14 cellular contexts compared by ENCODE assay signal in the genomic region with DNA sequence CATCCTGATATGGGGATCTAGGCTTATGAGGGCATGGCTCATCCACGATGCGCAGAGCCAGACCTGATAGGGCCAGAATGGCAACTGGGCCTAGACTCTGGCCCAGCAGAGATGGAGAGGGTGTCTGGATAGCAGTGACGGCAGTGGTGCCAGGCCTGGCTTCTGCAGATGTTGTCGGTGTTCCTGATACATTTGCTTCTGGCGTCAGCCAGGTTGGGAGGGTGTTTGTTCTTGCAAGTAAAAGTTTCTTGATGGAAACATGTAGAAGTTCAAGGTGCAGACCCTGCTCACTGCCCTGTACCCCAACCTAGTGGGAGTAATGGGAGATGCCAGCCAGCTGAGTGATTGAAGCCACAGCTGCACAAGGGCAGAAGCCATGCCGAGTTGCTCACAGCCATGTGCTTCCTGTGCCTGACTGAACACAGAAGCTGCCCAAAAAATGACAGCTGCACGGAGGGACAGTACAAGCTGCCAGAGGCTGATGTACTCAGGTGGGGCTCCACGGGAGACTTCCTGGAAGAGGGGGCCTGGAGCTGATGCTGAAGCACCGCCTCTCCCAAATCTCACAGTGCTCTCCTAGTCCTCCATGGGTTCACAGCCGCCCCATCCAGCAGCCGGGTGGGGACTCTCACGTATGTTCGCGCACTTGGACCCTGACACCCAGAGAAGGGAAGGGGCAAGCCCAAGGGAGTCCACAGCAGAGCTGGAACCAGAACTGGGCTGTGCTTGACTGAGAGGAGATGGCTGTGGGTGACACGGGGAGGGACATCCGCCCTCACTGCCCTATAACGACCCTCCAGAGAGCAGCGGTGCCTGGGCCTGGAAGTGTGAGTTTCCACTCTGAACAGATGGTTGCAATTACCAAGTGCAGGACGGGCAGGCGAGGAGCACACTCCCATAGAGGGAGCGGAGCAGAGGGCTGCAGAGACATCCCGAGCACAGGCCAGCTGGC.
DNase-seq lines count a peak whose midpoint lies in the region; TF ChIP-seq lines count a peak whose summit lies in the region.
"Had no signal": no experiment of that assay in that cellular context is flagged by ENCODE, and none has a peak within 500 bp of the region (broad histone marks: within the 10 kb centered on the region; RNA-seq: fewer than 3 reads in every experiment).

No MANE protein-coding gene starts in this region.

- H2BK5ac ChIP-seq in H9 (ENCODE audit: insufficient read length, low read length) (no peak overlapping the region), mesenchymal stem cell (ENCODE audit: low read depth, low read length, poor library complexity, severe bottlenecking) (no peak overlapping the region)

- H2AK5ac ChIP-seq in H9 (ENCODE audit: insufficient read length, low read length) (no peak overlapping the region), mesenchymal stem cell (ENCODE audit: low read length, severe bottlenecking) (no peak overlapping the region)

- H3K27ac ChIP-seq in H9 (ENCODE audit: insufficient read length, low read depth, low read length) (no peak overlapping the region), mesenchymal stem cell (ENCODE audit: low read length, poor library complexity, severe bottlenecking) (no peak overlapping the region)

- H3K27ac Mint-ChIP-seq in H9 (no peak overlapping the region; a peak in 1 of 7 replicates), MCF 10A (ENCODE audit: low read depth, unreplicated experiment) (no peak overlapping the region)
- H3K27ac Mint-ChIP-seq: B cell had no signal

- CTCF ChIA-PET in MCF 10A (lab: Yijun Ruan, JAX), result interaction anchor here (0.6 to 8.6 kb wide), 8 partner anchors 92 to 1747 kb away, joined by 3 to 169 read pairs (median 5); no protein-coding TSS in a partner anchor

- POLR2A ChIA-PET in MCF 10A (lab: Yijun Ruan, JAX), result interaction anchor here (0.6 kb wide), 1 partner anchor 114 kb away, joined by 4 read pairs; no protein-coding TSS in a partner anchor

- H3K9me3 Mint-ChIP-seq in H9 (no peaks in the 10 kb centered on the region), MCF 10A (ENCODE audit: unreplicated experiment) (no peaks in the 10 kb centered on the region)
- H3K9me3 Mint-ChIP-seq: natural killer cell treated with Interleukin-12 subunit alpha and Interleukin-12 subunit beta and Interleukin-15 and Interleukin-18, amount 100 ng/mL, for 72 hours had no signal

- H3K4me1 ChIP-seq in H9 (ENCODE audit: insufficient read depth, low read length) (no peaks in the 10 kb centered on the region), mesenchymal stem cell (ENCODE audit: control insufficient read depth, insufficient read depth, low read depth, low read length) (peaks cover 17% of the 10 kb centered on the region)

- H3K4me3 ChIP-seq in mesenchymal stem cell (ENCODE audit: insufficient read depth in 1 of 2, low read depth in 1 of 2, low read length in 2 of 2), result no peak overlapping the region

- H3K23ac ChIP-seq in H9 (ENCODE audit: insufficient read length, low read depth, low read length) (no peak overlapping the region), mesenchymal stem cell (ENCODE audit: low read length in 2 of 2) (no peak overlapping the region)

- H3K79me1 ChIP-seq in H9 (ENCODE audit: insufficient read depth, low read depth, low read length, poor library complexity, severe bottlenecking), result no peaks in the 10 kb centered on the region
- H3K79me1 ChIP-seq in mesenchymal stem cell (replicated peaks; ENCODE audit: low read length, poor library complexity, severe bottlenecking), result no peaks in the 10 kb centered on the region

- H3K4me3 Mint-ChIP-seq in H9 (no peak overlapping the region), MCF 10A (ENCODE audit: unreplicated experiment) (no peak overlapping the region)
- H3K4me3 Mint-ChIP-seq: B cell; natural killer cell treated with Interleukin-12 subunit alpha and Interleukin-12 subunit beta and Interleukin-15 and Interleukin-18, amount 100 ng/mL, for 72 hours had no signal

- H3K23me2 ChIP-seq in H9 (ENCODE audit: insufficient read length, low read depth, low read length, poor library complexity, severe bottlenecking), result no peaks in the 10 kb centered on the region

- no CpG with 5 or more reads among the region's 22 CpGs for WGBS in H9 (ENCODE audit: extremely low coverage, insufficient read length, low lambda C conversion rate)
- 76% methylated on average over 22 of the region's 22 CpGs for WGBS in mesenchymal stem cell

- H3K4me2 ChIP-seq in H9 (ENCODE audit: insufficient read depth, insufficient read length, low read length) (no peak overlapping the region), mesenchymal stem cell (ENCODE audit: low read length, poor library complexity, severe bottlenecking) (no peak overlapping the region)

- no TSS peak for BruUV-seq in MCF 10A (replicated peaks; lab: Mats Ljungman, UMichigan)

- H3K4ac ChIP-seq in H9 (ENCODE audit: low read depth, low read length) (no peak overlapping the region), mesenchymal stem cell (ENCODE audit: low read depth in 1 of 2, low read length in 2 of 2) (no peak overlapping the region)

- no peak overlapping the region for H3T11ph ChIP-seq in H9 (ENCODE audit: low read length)

- H3K9ac ChIP-seq in H9 (ENCODE audit: extremely low read depth, insufficient read length, low read length) (no peak overlapping the region), mesenchymal stem cell (ENCODE audit: low read length) (peak overlapping the region; percentile 11)

- no peaks in the 10 kb centered on the region for H3K27me3 ChIP-seq in H9 (ENCODE audit: insufficient read depth, low read length)
- H3K27me3 ChIP-seq in mesenchymal stem cell (ENCODE audit: control insufficient read depth in 1 of 2, insufficient read depth in 1 of 2, low read length in 2 of 2), result no peaks in the 10 kb centered on the region

- H4K20me1 ChIP-seq in H9 (ENCODE audit: control insufficient read depth, insufficient read depth, insufficient read length), result no peaks in the 10 kb centered on the region

- H4K91ac ChIP-seq in H9 (ENCODE audit: insufficient read length, low read depth, low read length) (no peak overlapping the region), mesenchymal stem cell (ENCODE audit: low read length) (no peak overlapping the region)

- no peak overlapping the region for H4K8ac ChIP-seq in H9 (replicated peaks; ENCODE audit: insufficient read length, low read depth, low read length)
- no peak overlapping the region for H4K8ac ChIP-seq in mesenchymal stem cell (ENCODE audit: low read length)

- in situ Hi-C loops in GM13977 (cut with MboI; ENCODE audit: low pct_unique_long_range_greater_than_20kb, low sequenced_read_pairs, unreplicated experiment), result no loop called here

- no peak overlapping the region for H4K5ac ChIP-seq in H9 (ENCODE audit: insufficient read length, low read depth, low read length)

- H3K56ac ChIP-seq in H9 (ENCODE audit: insufficient read length, low read depth, low read length), result no peak overlapping the region

- H2BK12ac ChIP-seq in H9 (ENCODE audit: insufficient read length, low read depth, low read length) (no peak overlapping the region), mesenchymal stem cell (ENCODE audit: low read length in 2 of 2) (no peak overlapping the region)

- H3K14ac ChIP-seq in H9 (ENCODE audit: insufficient read depth, low read length), result no peak overlapping the region
- H3K14ac ChIP-seq in mesenchymal stem cell (ENCODE audit: low read length in 2 of 2), result no peak overlapping the region

- no peak overlapping the region for H2BK15ac ChIP-seq in H9 (ENCODE audit: low read depth, low read length)
- no peak overlapping the region for H2BK15ac ChIP-seq in mesenchymal stem cell (ENCODE audit: low read depth, poor library complexity, severe bottlenecking)

- no peak overlapping the region for H3K18ac ChIP-seq in H9 (ENCODE audit: insufficient read length, low read depth, low read length)
- no peak overlapping the region for H3K18ac ChIP-seq in mesenchymal stem cell (ENCODE audit: low read depth in 1 of 2, low read length in 2 of 2)

- H2AFZ ChIP-seq in H9 (ENCODE audit: low read length) (no peak overlapping the region), mesenchymal stem cell (ENCODE audit: low read depth, low read length) (no peak overlapping the region)

- H3K36me3 Mint-ChIP-seq in H9 (ENCODE audit: insufficient read depth in 1 of 3, low read depth in 3 of 3) (no peaks in the 10 kb centered on the region), MCF 10A (ENCODE audit: insufficient read depth, unreplicated experiment) (no peaks in the 10 kb centered on the region)
- H3K36me3 Mint-ChIP-seq: natural killer cell treated with Interleukin-12 subunit alpha and Interleukin-12 subunit beta and Interleukin-15 and Interleukin-18, amount 100 ng/mL, for 72 hours had no signal

- no peaks in the 10 kb centered on the region for H3K79me2 ChIP-seq in H9 (ENCODE audit: insufficient read depth, low read length)

- DNase-seq in AG08396 (ENCODE audit: low spot score), result peak; percentile 69
- peak; percentile 29 for DNase-seq in H9
- DNase-seq in epidermal melanocyte (ENCODE audit: insufficient read length, low spot score), result peak; percentile 31
- DNase-seq in mesenchymal stem cell, result no peak
- no peak for DNase-seq in NCI-H510A (lab: John Stamatoyannopoulos, UW)
- no peak for DNase-seq in MCF 10A (ENCODE audit: unreplicated experiment)
- no peak for DNase-seq in retina
- DNase-seq in GM13977 (ENCODE audit: low spot score), result no peak
- DNase-seq: activated T-cell treated with anti-CD3 and anti-CD28 coated beads, Interleukin-2, amount 50 U/mL, for 48 hours; GF-D8; NCI-H1048; NCI-H748 treated with DMSO at 0.1 percent for 48 hours had no signal

- intact Hi-C loops in MCF 10A (cut with micrococcal nuclease), result no loop called here

- H2BK20ac ChIP-seq in H9 (ENCODE audit: low read depth, low read length, poor library complexity, severe bottlenecking), result no peak overlapping the region

- H3K4me1 Mint-ChIP-seq in H9 (peaks cover 0 to 3% of the 10 kb centered on the region in 2 experiments; a peak in 3 of 4 replicates), MCF 10A (ENCODE audit: insufficient read depth, unreplicated experiment) (peaks cover 5% of the 10 kb centered on the region)

- TF ChIP-seq CTCF in H9 (conservative IDR thresholded peaks at IDR 0.05), result no peak
- TF ChIP-seq CTCF in MCF 10A (IDR thresholded peaks at IDR 0.05; ENCODE audit: unreplicated experiment), result no peak
- no peak for TF ChIP-seq CTCF in GM13977 (IDR thresholded peaks at IDR 0.05; ENCODE audit: extremely low read depth, insufficient read depth, missing control alignments)

- peaks cover 0 to 7% of the 10 kb centered on the region in 2 experiments for H3K36me3 ChIP-seq in mesenchymal stem cell (ENCODE audit: control insufficient read depth in 1 of 2, insufficient read depth in 2 of 2, low read depth in 1 of 2, low read length in 2 of 2)

- H3K9me3 ChIP-seq in H9 (ENCODE audit: control insufficient read depth, low read depth, low read length) (no peaks in the 10 kb centered on the region), mesenchymal stem cell (ENCODE audit: control insufficient read depth, low read length) (peaks cover 22% of the 10 kb centered on the region)

- no peaks in the 10 kb centered on the region; the same call in 1 of the 2 replicates for H3K27me3 Mint-ChIP-seq in H9 (ENCODE audit: low read depth)
- no peaks in the 10 kb centered on the region for H3K27me3 Mint-ChIP-seq in MCF 10A (ENCODE audit: insufficient read depth, unreplicated experiment)
- H3K27me3 Mint-ChIP-seq: B cell; natural killer cell treated with Interleukin-12 subunit alpha and Interleukin-12 subunit beta and Interleukin-15 and Interleukin-18, amount 100 ng/mL, for 72 hours had no signal

- H2BK120ac ChIP-seq in H9 (ENCODE audit: low read depth, low read length, poor library complexity, severe bottlenecking) (no peak overlapping the region), mesenchymal stem cell (ENCODE audit: low read depth, low read length) (no peak overlapping the region)

Comparison
In these comparisons a context has a peak if more than half of its experiments do, and no peak if none do; other contexts are left out.
1. DNase-seq: peak in AG08396 (single experiment), H9 (single experiment) and epidermal melanocyte (single experiment); none in mesenchymal stem cell (single experiment), NCI-H510A (single experiment), MCF 10A (single experiment), retina (single experiment) and GM13977 (single experiment).